In the genomic region with DNA sequence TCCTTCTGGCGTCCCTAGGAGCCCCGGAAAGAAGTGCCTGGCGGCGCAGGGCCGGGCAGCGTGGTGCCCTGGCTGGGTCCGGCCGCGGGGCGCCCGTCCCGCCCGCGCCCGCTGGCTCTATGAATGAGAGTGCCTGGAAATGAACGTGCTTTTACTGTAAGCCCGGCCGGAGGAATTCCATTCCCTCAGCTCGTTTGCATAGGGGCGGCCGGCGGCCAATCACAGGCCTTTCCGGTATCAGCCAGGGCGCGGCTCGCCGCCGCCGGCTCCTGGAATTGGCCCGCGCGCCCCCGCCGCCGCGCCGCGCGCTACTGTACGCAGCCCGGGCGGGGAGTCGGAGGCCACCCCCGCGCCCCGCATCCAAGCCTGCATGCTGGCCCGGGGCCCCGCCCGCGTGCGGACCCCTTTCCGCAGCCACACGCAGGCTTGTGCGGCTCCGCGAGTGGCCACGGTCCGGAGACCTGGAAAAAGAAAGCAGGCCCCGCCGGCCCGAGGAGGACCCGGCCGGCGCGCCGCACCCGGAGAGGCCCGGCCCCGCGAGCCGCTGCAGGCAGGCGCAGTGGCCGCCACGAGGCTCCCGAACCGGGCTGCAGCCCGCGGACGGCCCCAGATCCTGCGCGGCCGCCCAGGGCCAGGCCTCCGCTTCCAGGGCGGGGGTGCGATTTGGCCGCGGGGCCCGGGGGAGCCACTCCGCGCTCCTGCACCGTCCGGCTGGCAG, we compare ENCODE assay signal across 8 cellular contexts.
DNase-seq lines count a peak whose midpoint lies in the region; ATAC-seq, FAIRE-seq and TF ChIP-seq lines count a peak whose summit lies in the region.

No MANE protein-coding gene starts in this region.

- peak overlapping the region; percentile 40 for H3K4me3 ChIP-seq in A673 (ENCODE audit: low read depth, low read length, poor library complexity, severe bottlenecking)
- peak overlapping the region; percentile 74 for H3K4me3 ChIP-seq in bronchial epithelial cell (ENCODE audit: low read depth, low read length)

- peaks cover 19% of the 10 kb centered on the region for H3K4me1 ChIP-seq in A673 (ENCODE audit: insufficient read depth, low read length, poor library complexity, severe bottlenecking)

- H3K36me3 ChIP-seq in A673 (ENCODE audit: insufficient read depth, low read length, poor library complexity, severe bottlenecking) (no peaks in the 10 kb centered on the region), bronchial epithelial cell (ENCODE audit: control insufficient read depth, insufficient read depth, low read length) (no peaks in the 10 kb centered on the region)

- H3K27me3 ChIP-seq in A673 (replicated peaks; ENCODE audit: insufficient read depth, low read depth, low read length, poor library complexity) (peaks cover 96% of the 10 kb centered on the region), bronchial epithelial cell (ENCODE audit: control insufficient read depth, insufficient read depth, low read length) (no peaks in the 10 kb centered on the region)

- TF ChIP-seq CTCF in A673 (conservative IDR thresholded peaks at IDR 0.05; ENCODE audit: low read depth, low read length) = no peak
- no peak for TF ChIP-seq CTCF in VCaP (conservative IDR thresholded peaks at IDR 0.05)
- TF ChIP-seq CTCF in bronchial epithelial cell (IDR thresholded peaks at IDR 0.05; ENCODE audit: insufficient read depth, low read length, severe bottlenecking) = no peak

- H3K27ac ChIP-seq in A673 (ENCODE audit: low read depth, low read length, poor library complexity, severe bottlenecking) (no peak overlapping the region), VCaP (peak overlapping the region; percentile 93)

- CTCF ChIA-PET in A673 (lab: Charles Lee) = interaction anchor here (1.9 kb wide), 1 partner anchor 143 kb away, joined by 11 read pairs; no protein-coding TSS in a partner anchor

- no peak for FAIRE-seq in bronchial epithelial cell (lab: Jason Lieb, UNC)

- POLR2A ChIA-PET in A673 (lab: Charles Lee; ENCODE audit: low non-redundant PET) = no interaction called here

- peak; percentile 88 for DNase-seq in A673 (ENCODE audit: low spot score)
- DNase-seq in NCI-H2171 (lab: John Stamatoyannopoulos, UW) = peak; percentile 87
- DNase-seq in bronchial epithelial cell (ENCODE audit: low read depth) = peak; percentile 86
- DNase-seq in iris pigment epithelial cell (ENCODE audit: low read depth) = peak; percentile 96
- DNase-seq in stimulated activated CD4-positive, alpha-beta T cell treated with anti-CD3 and anti-CD28 coated beads, Interleukin-12 subunit alpha, Interleukin-12 subunit beta, amount 100 ng/mL, for 24 hours (ENCODE audit: low read depth in 2 of 2) = peak; percentile 78 to 80

- intact Hi-C loops in A673 (cut with micrococcal nuclease; ENCODE audit: unreplicated experiment) = loop anchor here (10.0 kb wide), 1 partner anchor 1046 kb away; no protein-coding TSS in a partner anchor

- BruUV-seq in A673 (replicated peaks; lab: Mats Ljungman, UMichigan) = no TSS peak

- ATAC-seq in GM18873 (IDR thresholded peaks at IDR 0.05; ENCODE audit: low FRiP score, unreplicated experiment) (peak; percentile 48), HG03108 (IDR thresholded peaks at IDR 0.05; ENCODE audit: unreplicated experiment) (peak; percentile 61)

- no peaks in the 10 kb centered on the region for H3K9me3 ChIP-seq in A673 (ENCODE audit: low read depth, low read length, poor library complexity, severe bottlenecking)
